In the genomic region with DNA sequence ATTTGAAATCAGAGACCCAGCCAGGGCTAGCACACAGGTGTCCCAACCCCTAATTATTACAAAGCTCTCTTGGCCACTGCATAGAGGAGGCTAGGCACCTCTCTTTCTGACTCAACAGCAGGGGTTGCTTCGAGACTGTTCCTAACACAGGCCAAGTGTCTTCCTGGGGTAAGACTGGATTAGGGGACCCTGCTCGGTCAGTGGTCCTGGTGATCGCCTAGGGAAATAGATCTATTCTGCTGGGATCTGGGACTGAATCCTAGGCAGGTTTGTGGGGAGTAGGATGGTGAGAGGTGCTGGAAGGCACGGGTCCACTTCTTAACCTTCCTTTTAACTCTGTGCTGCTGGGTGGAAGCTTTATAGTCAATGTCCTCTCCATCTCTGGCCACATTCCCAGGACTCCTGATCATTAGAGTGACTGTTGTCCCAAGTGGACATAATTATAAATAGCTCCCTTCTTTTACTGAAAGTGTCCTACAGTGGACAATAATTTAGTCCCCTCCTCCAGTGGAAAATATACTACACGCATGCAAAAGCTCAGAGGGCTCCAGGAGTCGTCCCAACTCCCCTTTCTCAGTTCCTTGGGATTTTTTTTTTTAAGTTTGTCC, we compare ENCODE assay signal across 8 cellular contexts. TPM values are rescaled to one million over a fixed set of nuclear protein-coding genes. Genes with fewer than 3 reads are reported as not detected.
A peak's percentile ranks its signal among the peaks of the same experiment; 100 is the strongest.
DNase-seq lines count a peak whose midpoint lies in the region; ATAC-seq and TF ChIP-seq lines count a peak whose summit lies in the region.

No MANE protein-coding gene starts in this region.

- H3K9me3 ChIP-seq in CD8-positive, alpha-beta T cell (ENCODE audit: low read length): no peaks in the 10 kb centered on the region
- H3K9me3 ChIP-seq in PC-3 (ENCODE audit: low read length): no peaks in the 10 kb centered on the region
- H3K9me3 ChIP-seq in ovary: no peaks in the 10 kb centered on the region

- peak overlapping the region; percentile 82 for H3K4me3 ChIP-seq in CD8-positive, alpha-beta T cell (ENCODE audit: low read depth, low read length)
- H3K4me3 ChIP-seq in PC-3 (ENCODE audit: low read length) (peak overlapping the region; percentile 78), ovary (peak overlapping the region; percentile 78)

- H3K36me3 Mint-ChIP-seq in CD8-positive, alpha-beta T cell: peaks cover 23% of the 10 kb centered on the region

- no peaks in the 10 kb centered on the region for H3K9me3 Mint-ChIP-seq in CD8-positive, alpha-beta T cell

- no peak overlapping the region for H2AFZ ChIP-seq in PC-3 (ENCODE audit: low read length)

- H3K79me2 ChIP-seq in PC-3 (ENCODE audit: low read length): peaks cover 36% of the 10 kb centered on the region

- CTCF ChIA-PET in CD8-positive, alpha-beta T cell (lab: Charles Lee): interaction anchor here (0.6 to 4.9 kb wide), 25 partner anchors 8 to 893 kb away, joined by 3 to 40 read pairs (median 6); no protein-coding TSS in a partner anchor
- CTCF ChIA-PET in PC-3 (lab: Charles Lee): interaction anchor here (0.7 to 3.2 kb wide), 9 partner anchors 10 to 886 kb away, joined by 3 to 18 read pairs (median 6); no protein-coding TSS in a partner anchor

- peak overlapping the region; percentile 96 for H3K4me3 Mint-ChIP-seq in CD8-positive, alpha-beta T cell

- H3K27me3 ChIP-seq in CD8-positive, alpha-beta T cell (ENCODE audit: insufficient read depth, low read length): no peaks in the 10 kb centered on the region
- no peaks in the 10 kb centered on the region for H3K27me3 ChIP-seq in PC-3 (ENCODE audit: low read length)
- no peaks in the 10 kb centered on the region for H3K27me3 ChIP-seq in ovary

- peaks cover 46% of the 10 kb centered on the region for H3K4me1 Mint-ChIP-seq in CD8-positive, alpha-beta T cell (ENCODE audit: low read depth)

- TF ChIP-seq POLR2A in ovary (IDR thresholded peaks at IDR 0.05): no peak

- POLR2A ChIA-PET in CD8-positive, alpha-beta T cell (lab: Charles Lee): interaction anchor here (0.6 to 4.2 kb wide), 16 partner anchors 10 to 709 kb away, joined by 3 to 65 read pairs (median 4); no protein-coding TSS in a partner anchor
- POLR2A ChIA-PET in PC-3 (lab: Charles Lee; ENCODE audit: unreplicated experiment): interaction anchor here (1.1 to 2.0 kb wide), 2 partner anchors 13 to 214 kb away, joined by 5 to 22 read pairs; no protein-coding TSS in a partner anchor

- TF ChIP-seq EP300 in ovary (IDR thresholded peaks at IDR 0.05): no peak

- no peak for TF ChIP-seq CTCF in CD8-positive, alpha-beta T cell (IDR thresholded peaks at IDR 0.05)
- TF ChIP-seq CTCF in PC-3 (conservative IDR thresholded peaks at IDR 0.05; ENCODE audit: low read depth, low read length): no peak
- no peak for TF ChIP-seq CTCF in ovary (IDR thresholded peaks at IDR 0.05)

- BruUV-seq in PC-3 (replicated peaks; lab: Mats Ljungman, UMichigan): no TSS peak

- no peak overlapping the region for H3K27ac ChIP-seq in CD8-positive, alpha-beta T cell (ENCODE audit: low read depth, low read length)
- H3K27ac ChIP-seq in PC-3 (ENCODE audit: low read length): peak overlapping the region; percentile 99
- H3K27ac ChIP-seq in epithelial cell of prostate: peak overlapping the region; percentile 81
- peak overlapping the region; percentile 32 to 89 for H3K27ac ChIP-seq in ovary

- peaks cover 10% of the 10 kb centered on the region for H3F3A ChIP-seq in PC-3 (ENCODE audit: low read length, unreplicated experiment)

- peaks cover 31% of the 10 kb centered on the region for H3K4me1 ChIP-seq in CD8-positive, alpha-beta T cell (ENCODE audit: insufficient read depth, low read length)
- H3K4me1 ChIP-seq in PC-3 (ENCODE audit: insufficient read depth, low read length): peaks cover 30% of the 10 kb centered on the region
- H3K4me1 ChIP-seq in ovary (ENCODE audit: insufficient read depth): peaks cover 3% of the 10 kb centered on the region

- peak overlapping the region; percentile 95 for H3K9ac ChIP-seq in PC-3 (ENCODE audit: low read length)

- ATAC-seq in CD8-positive, alpha-beta T cell: no peak
- ATAC-seq in PC-3 (no peak), HG03045 (IDR thresholded peaks at IDR 0.05; ENCODE audit: unreplicated experiment) (no peak), GM21526 (IDR thresholded peaks at IDR 0.05; ENCODE audit: low FRiP score, unreplicated experiment) (no peak)

- intact Hi-C loops in CD8-positive, alpha-beta T cell (cut with DNase I, micrococcal nuclease): loop anchor here (5.0 to 10.0 kb wide), 14 partner anchors 108 to 1903 kb away; a partner anchor contains a TSS
- intact Hi-C loops in PC-3 (cut with micrococcal nuclease) (loop anchor here (1.0 to 5.0 kb wide), 6 partner anchors 13 to 561 kb away; no protein-coding TSS in a partner anchor), ovary (cut with DNase I) (loop anchor here (5.0 to 10.0 kb wide), 8 partner anchors 221 to 851 kb away; no protein-coding TSS in a partner anchor)

- WGBS in ovary, 3 donors: 60 to 74% (median 64%) methylated on average over 6 of the region's 6 CpGs

- no peak for DNase-seq in CD8-positive, alpha-beta T cell
- DNase-seq in PC-3 (no peak), epithelial cell of prostate (ENCODE audit: low read depth, low spot score) (no peak), ovary (no peak), NCI-H187 treated with DMSO at 0.1 percent for 48 hours (lab: John Stamatoyannopoulos, UW) (no peak), NCI-H345 (lab: John Stamatoyannopoulos, UW) (no peak)

- H3K4me2 ChIP-seq in PC-3 (ENCODE audit: low read length): peak overlapping the region; percentile 87

- H4K20me1 ChIP-seq in PC-3 (ENCODE audit: low read length): peaks cover 13% of the 10 kb centered on the region

- H3K36me3 ChIP-seq in CD8-positive, alpha-beta T cell (ENCODE audit: insufficient read depth, low read length): no peaks in the 10 kb centered on the region
- H3K36me3 ChIP-seq in PC-3 (ENCODE audit: low read depth, low read length): no peaks in the 10 kb centered on the region
- H3K36me3 ChIP-seq in ovary: no peaks in the 10 kb centered on the region

- no peaks in the 10 kb centered on the region for H3K27me3 Mint-ChIP-seq in CD8-positive, alpha-beta T cell (ENCODE audit: low read depth)

- peak overlapping the region; percentile 93 for H3K27ac Mint-ChIP-seq in CD8-positive, alpha-beta T cell

- no peaks in the 10 kb centered on the region for H3K9me2 ChIP-seq in PC-3 (replicated peaks; ENCODE audit: low read length)

RNA-seq across cellular contexts. Expression of a gene that starts 1.4 kb away (rescaled TPM):
- total RNA-seq in CD8-positive, alpha-beta T cell: 10 to 100 TPM; 46.6 to 54.4 TPM
- total RNA-seq in PC-3 (2014; rRNA removed): 35.2 and 51.8 TPM in 2 replicates
- total RNA-seq in ovary: 100 to 1,000 TPM in 4 of 7 donors, 10 to 100 TPM in 3; 68.1 to 209 (median 103) TPM
- polyA plus RNA-seq in ovary: 10 to 100 TPM; 60.4 to 94.7 TPM
